In genomic region chr17:14205992-14206461, GRCh38 we compare ENCODE assay signal across 8 cellular contexts. TPM values are rescaled to one million over a fixed set of nuclear protein-coding genes. Genes with fewer than 3 reads are reported as not detected.
DNase-seq lines count a peak whose midpoint lies in the region; ATAC-seq and TF ChIP-seq lines count a peak whose summit lies in the region.

No MANE protein-coding gene starts in this region.

- peaks cover 4% of the 10 kb centered on the region for H3K9me3 Mint-ChIP-seq in type B pancreatic cell

- H3K36me3 Mint-ChIP-seq in type B pancreatic cell = peaks cover 37% of the 10 kb centered on the region

- 42 to 77% methylated on average over 8 to 13 of the region's 13 CpGs for WGBS in upper lobe of left lung, 2 donors

- no peak overlapping the region for H3K27ac Mint-ChIP-seq in type B pancreatic cell

- DNase-seq in activated CD4-positive, CD25-positive, alpha-beta regulatory T cell treated with anti-CD3 and anti-CD28 coated beads, Interleukin-2, amount 50 U/mL, for 16 hours (ENCODE audit: low read depth, low spot score) = peak; percentile 47
- DNase-seq in activated CD4-positive, CD25-positive, alpha-beta regulatory T cell treated with anti-CD3 and anti-CD28 coated beads, Interleukin-2, amount 50 U/mL, for 72 hours = no peak
- DNase-seq in activated gamma-delta T cell treated with anti-CD3 and anti-CD28 coated beads, Interleukin-2, amount 50 U/mL, for 16 hours (ENCODE audit: low read depth) = peak; percentile 55
- DNase-seq in mucosa of gallbladder (ENCODE audit: low spot score) (peak; percentile 94), upper lobe of left lung (peak; percentile 58 to 92), NCI-H69 (lab: John Stamatoyannopoulos, UW) (no peak), MG63 (no peak), type B pancreatic cell (ENCODE audit: extremely low spot score, unreplicated experiment) (no peak)

- H3K4me3 ChIP-seq in upper lobe of left lung = no peak overlapping the region
- no peak overlapping the region for H3K4me3 ChIP-seq in MG63

- TF ChIP-seq EP300 in upper lobe of left lung (IDR thresholded peaks at IDR 0.05) = no peak

- no peak overlapping the region for H3K4me3 Mint-ChIP-seq in type B pancreatic cell

- ATAC-seq in upper lobe of left lung (ENCODE audit: low FRiP score in 2 of 2) = peak; percentile 61 to 90

- H3K4me1 Mint-ChIP-seq in type B pancreatic cell (ENCODE audit: unreplicated experiment) = peaks cover 7% of the 10 kb centered on the region

- peak overlapping the region in 2 of 4 donors; percentile 37 to 39 for H3K27ac ChIP-seq in upper lobe of left lung

- TF ChIP-seq CTCF in upper lobe of left lung (IDR thresholded peaks at IDR 0.05) (peak in 1 of 6 experiments; percentile 8), type B pancreatic cell (conservative IDR thresholded peaks at IDR 0.05) (no peak)

- H3K27me3 ChIP-seq in upper lobe of left lung (no peaks in the 10 kb centered on the region), MG63 (no peaks in the 10 kb centered on the region)

- peaks cover 0 to 14% (median 7%) of the 10 kb centered on the region in 4 donors for H3K36me3 ChIP-seq in upper lobe of left lung
- H3K36me3 ChIP-seq in MG63 = no peaks in the 10 kb centered on the region

- H3K27me3 Mint-ChIP-seq in type B pancreatic cell = no peaks in the 10 kb centered on the region

- H3K9me3 ChIP-seq in upper lobe of left lung (no peaks in the 10 kb centered on the region), MG63 (no peaks in the 10 kb centered on the region)

- no peak for TF ChIP-seq POLR2A in upper lobe of left lung (IDR thresholded peaks at IDR 0.05)

- H3K4me1 ChIP-seq in upper lobe of left lung = peaks cover 2 to 25% (median 9%) of the 10 kb centered on the region in 4 donors

RNA-seq across cellular contexts. Expression of gene CDRT15, which starts 30.6 kb away (rescaled TPM):
- total RNA-seq in mucosa of gallbladder (not detected), upper lobe of left lung (not detected), type B pancreatic cell (ENCODE audit: low replicate concordance) (not detected in 2 replicates)
- not detected in 2 replicates for total RNA-seq in MG63 (2014; rRNA removed; shearing (Covaris generic); ENCODE audit: low replicate concordance)

Comparison
In these comparisons a context has a peak if more than half of its experiments do, and no peak if none do; other contexts are left out.
1. DNase-seq: peak in activated CD4-positive, CD25-positive, alpha-beta regulatory T cell treated with anti-CD3 and anti-CD28 coated beads, Interleukin-2, amount 50 U/mL, for 16 hours (single experiment), activated gamma-delta T cell treated with anti-CD3 and anti-CD28 coated beads, Interleukin-2, amount 50 U/mL, for 16 hours (single experiment), mucosa of gallbladder (single experiment) and upper lobe of left lung (2 of 2); none in activated CD4-positive, CD25-positive, alpha-beta regulatory T cell treated with anti-CD3 and anti-CD28 coated beads, Interleukin-2, amount 50 U/mL, for 72 hours (single experiment), NCI-H69 (single experiment), MG63 (single experiment) and type B pancreatic cell (single experiment).